In genomic region chr1:46457178-46457577, GRCh38 we compare ENCODE assay signal across 1 cellular context.
TF ChIP-seq lines count a peak whose summit lies in the region.

No MANE protein-coding gene starts in this region.

TF ChIP-seq in H1, 55 proteins besides CTCF, POLR2A, EP300 and RAD21:
- TF ChIP-seq TAF7 (optimal IDR thresholded peaks at IDR 0.05; ENCODE audit: borderline replicate concordance, low read depth, low read length) (no peak), CHD2 (IDR thresholded peaks at IDR 0.05; ENCODE audit: low read length) (no peak), BCL11A (IDR thresholded peaks at IDR 0.05; ENCODE audit: low read depth in 2 of 2, low read length in 2 of 2) (no peak), HDAC2 (IDR thresholded peaks at IDR 0.05; ENCODE audit: borderline replicate concordance in 1 of 2, low read depth in 2 of 2, low read length in 2 of 2) (no peak), JUND (IDR thresholded peaks at IDR 0.05; ENCODE audit: low read length) (no peak), SUZ12 (IDR thresholded peaks at IDR 0.05; ENCODE audit: low read length) (no peak), TCF12 (IDR thresholded peaks at IDR 0.05; ENCODE audit: low read depth, low read length) (no peak), CHD1 (IDR thresholded peaks at IDR 0.05; ENCODE audit: low read depth, low read length) (no peak), RBBP5 (IDR thresholded peaks at IDR 0.05; ENCODE audit: borderline replicate concordance, low read depth, low read length) (no peak), NRF1 (IDR thresholded peaks at IDR 0.05; ENCODE audit: low read depth, low read length) (no peak), SP4 (IDR thresholded peaks at IDR 0.05; ENCODE audit: low read length) (no peak), KDM4A (IDR thresholded peaks at IDR 0.05; ENCODE audit: low read depth, low read length, severe bottlenecking) (no peak), TBP (IDR thresholded peaks at IDR 0.05; ENCODE audit: low read depth, low read length) (no peak), CBX8 (IDR thresholded peaks at IDR 0.05; ENCODE audit: borderline replicate concordance, low read depth, low read length) (no peak)
TF ChIP-seq in H1: peak in this region for 0.
